Comparison of ENCODE assay signal across 8 cellular contexts in the genomic region with DNA sequence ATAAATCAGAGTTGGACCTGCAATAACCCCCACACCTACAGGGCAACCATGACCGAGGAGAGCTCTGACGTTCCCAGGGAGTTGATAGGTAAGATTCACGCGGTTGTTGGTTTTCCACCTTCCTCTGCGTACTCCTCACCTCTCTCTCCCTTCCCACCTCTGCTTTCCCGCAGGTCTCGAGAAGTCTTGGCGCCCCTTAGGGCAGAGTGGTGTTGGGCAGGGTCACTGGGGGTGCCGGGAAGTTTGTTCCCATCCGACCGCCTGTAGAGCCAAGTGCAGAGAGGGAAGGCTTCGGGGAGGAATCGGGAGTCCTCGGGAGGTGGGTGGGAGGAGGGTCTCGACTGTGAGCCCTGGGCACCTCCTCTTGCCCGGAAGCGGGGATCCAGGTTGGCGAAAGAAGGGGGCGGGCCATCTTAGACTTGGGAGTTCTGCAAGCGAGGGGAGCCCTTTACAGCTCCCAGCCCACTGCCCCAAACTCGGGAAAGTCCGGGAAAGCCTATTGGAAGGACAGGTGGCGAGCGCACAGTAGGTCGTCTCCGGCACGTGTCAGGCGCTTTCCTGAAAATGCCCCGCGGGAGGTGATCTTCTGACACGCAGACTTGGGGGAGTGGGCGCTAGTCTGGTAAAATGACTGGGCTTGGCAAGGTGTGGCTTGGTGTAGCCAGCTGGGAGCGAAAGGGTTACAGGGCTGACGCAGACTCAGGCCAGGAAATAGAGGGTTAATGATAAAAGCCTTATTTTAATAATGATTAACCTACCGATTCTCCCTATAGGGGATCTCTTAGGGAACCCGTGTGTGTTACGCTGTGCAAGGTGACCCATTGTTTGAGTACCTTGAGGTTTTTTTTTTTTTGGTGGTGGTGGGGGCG. TPM values are rescaled to one million over a fixed set of nuclear protein-coding genes. Genes with fewer than 3 reads are reported as not detected.
A peak's percentile ranks its signal among the peaks of the same experiment; 100 is the strongest.
DNase-seq lines count a peak whose midpoint lies in the region; ATAC-seq, FAIRE-seq and TF ChIP-seq lines count a peak whose summit lies in the region.

No MANE protein-coding gene starts in this region.

- peak overlapping the region; percentile 81 for H3K4me3 Mint-ChIP-seq in activated CD8-positive, alpha-beta T cell treated with anti-CD3 and anti-CD28 coated beads for 36 hours
- H3K4me3 Mint-ChIP-seq in nephron progenitor cell = peak overlapping the region; percentile 94

- intact Hi-C loops in activated CD8-positive, alpha-beta T cell treated with anti-CD3 and anti-CD28 coated beads for 36 hours (cut with micrococcal nuclease) = loop anchor here (5.0 kb wide), 1 partner anchor 87 kb away; no protein-coding TSS in a partner anchor

- TF ChIP-seq POLR2A in GM12891 (IDR thresholded peaks at IDR 0.05; ENCODE audit: low read depth, low read length) = no peak

- H3K27ac ChIP-seq in HUES6 (ENCODE audit: low read depth, low read length) = peak overlapping the region; percentile 74; the same call in 1 of the 2 replicates

- H3K36me3 ChIP-seq in HUES6 (ENCODE audit: control insufficient read depth, insufficient read depth, low read length) = no peaks in the 10 kb centered on the region

- H3K9ac ChIP-seq in HUES6 (ENCODE audit: low read length) = peak overlapping the region; percentile 76

- peak overlapping the region; percentile 92 for H3K4me3 ChIP-seq in HUES6 (ENCODE audit: low read depth, low read length)

- no peaks in the 10 kb centered on the region for H3K36me3 Mint-ChIP-seq in activated CD8-positive, alpha-beta T cell treated with anti-CD3 and anti-CD28 coated beads for 36 hours (ENCODE audit: low read depth)
- no peaks in the 10 kb centered on the region for H3K36me3 Mint-ChIP-seq in nephron progenitor cell (ENCODE audit: low read depth)

- no peaks in the 10 kb centered on the region for H3K27me3 ChIP-seq in HUES6 (ENCODE audit: control insufficient read depth, insufficient read depth, low read length)

- no peaks in the 10 kb centered on the region for H3K9me3 Mint-ChIP-seq in activated CD8-positive, alpha-beta T cell treated with anti-CD3 and anti-CD28 coated beads for 36 hours
- H3K9me3 Mint-ChIP-seq in nephron progenitor cell = no peaks in the 10 kb centered on the region

- FAIRE-seq in GM12891 (lab: Jason Lieb, UNC) = no peak

- ATAC-seq in activated CD8-positive, alpha-beta T cell treated with anti-CD3 and anti-CD28 coated beads for 36 hours = no peak
- peak; percentile 24 for ATAC-seq in esophagus mucosa
- no peak for ATAC-seq in HG03520 (IDR thresholded peaks at IDR 0.05; ENCODE audit: unreplicated experiment)

- no peaks in the 10 kb centered on the region for H3K27me3 Mint-ChIP-seq in activated CD8-positive, alpha-beta T cell treated with anti-CD3 and anti-CD28 coated beads for 36 hours
- peaks cover 13% of the 10 kb centered on the region for H3K27me3 Mint-ChIP-seq in nephron progenitor cell (ENCODE audit: low read depth, poor library complexity)

- peaks cover 12% of the 10 kb centered on the region for H3K4me1 ChIP-seq in HUES6 (ENCODE audit: control insufficient read depth, insufficient read depth, low read length)

- DNase-seq in GM12891 (ENCODE audit: insufficient read length, low spot score) (peak; percentile 17), nephron progenitor cell (peak; percentile 44), GF-D8 (lab: John Stamatoyannopoulos, UW) (no peak), hepatic stellate cell (ENCODE audit: low spot score) (no peak)
- peak; percentile 48 for DNase-seq in activated CD8-positive, alpha-beta T cell treated with anti-CD3 and anti-CD28 coated beads for 36 hours

- CTCF ChIA-PET in activated CD8-positive, alpha-beta T cell treated with anti-CD3 and anti-CD28 coated beads for 36 hours (lab: Charles Lee) = interaction anchor here (0.6 to 6.5 kb wide), 23 partner anchors 7 to 311 kb away, joined by 3 to 93 read pairs (median 6); no protein-coding TSS in a partner anchor

- H3K27ac Mint-ChIP-seq in activated CD8-positive, alpha-beta T cell treated with anti-CD3 and anti-CD28 coated beads for 36 hours = peak overlapping the region; percentile 60
- H3K27ac Mint-ChIP-seq in nephron progenitor cell = no peak overlapping the region

- H3K9me3 ChIP-seq in HUES6 (ENCODE audit: control insufficient read depth, insufficient read depth, low read depth, low read length) = no peaks in the 10 kb centered on the region

- POLR2A ChIA-PET in activated CD8-positive, alpha-beta T cell treated with anti-CD3 and anti-CD28 coated beads for 36 hours (lab: Charles Lee) = interaction anchor here (0.7 to 2.5 kb wide), 9 partner anchors 15 to 362 kb away, joined by 3 to 8 read pairs (median 3); no protein-coding TSS in a partner anchor

- no peak for TF ChIP-seq CTCF in activated CD8-positive, alpha-beta T cell treated with anti-CD3 and anti-CD28 coated beads for 36 hours (IDR thresholded peaks at IDR 0.05)
- TF ChIP-seq CTCF in nephron progenitor cell (IDR thresholded peaks at IDR 0.05) = no peak

- H3K4me1 Mint-ChIP-seq in activated CD8-positive, alpha-beta T cell treated with anti-CD3 and anti-CD28 coated beads for 36 hours (ENCODE audit: low read depth) = peaks cover 36% of the 10 kb centered on the region
- peaks cover 37% of the 10 kb centered on the region for H3K4me1 Mint-ChIP-seq in nephron progenitor cell

TF ChIP-seq in GM12891, 5 proteins besides CTCF, POLR2A, EP300 and RAD21:
- TF ChIP-seq POLR2AphosphoS5 (IDR thresholded peaks at IDR 0.05; ENCODE audit: low read depth, low read length) (no peak), SPI1 (IDR thresholded peaks at IDR 0.05; ENCODE audit: low read depth, low read length) (no peak), PAX5 (IDR thresholded peaks at IDR 0.05; ENCODE audit: insufficient read depth, low read length, severe bottlenecking) (no peak), POU2F2 (IDR thresholded peaks at IDR 0.05; ENCODE audit: low read depth, low read length) (no peak), TAF1 (IDR thresholded peaks at IDR 0.05; ENCODE audit: low read depth, low read length) (no peak)

RNA-seq across cellular contexts. Expression of gene CARMIL1, which starts 0.8 kb away (rescaled TPM):
- polyA plus RNA-seq in GM12891 (2012; ENCODE audit: low read depth, missing spikeins) = 0.26 TPM
- 1 to 10 TPM; 3.6 to 4.1 TPM for total RNA-seq in activated CD8-positive, alpha-beta T cell treated with anti-CD3 and anti-CD28 coated beads for 36 hours
- 18.2 TPM for total RNA-seq in esophagus mucosa

Comparison
In these comparisons a context has a peak if more than half of its experiments do, and no peak if none do; other contexts are left out.
1. DNase-seq: peak in GM12891 (single experiment), activated CD8-positive, alpha-beta T cell treated with anti-CD3 and anti-CD28 coated beads for 36 hours (single experiment) and nephron progenitor cell (single experiment); none in GF-D8 (single experiment) and hepatic stellate cell (single experiment).